ENCODE assay signal across 27 cellular contexts in the genomic region with DNA sequence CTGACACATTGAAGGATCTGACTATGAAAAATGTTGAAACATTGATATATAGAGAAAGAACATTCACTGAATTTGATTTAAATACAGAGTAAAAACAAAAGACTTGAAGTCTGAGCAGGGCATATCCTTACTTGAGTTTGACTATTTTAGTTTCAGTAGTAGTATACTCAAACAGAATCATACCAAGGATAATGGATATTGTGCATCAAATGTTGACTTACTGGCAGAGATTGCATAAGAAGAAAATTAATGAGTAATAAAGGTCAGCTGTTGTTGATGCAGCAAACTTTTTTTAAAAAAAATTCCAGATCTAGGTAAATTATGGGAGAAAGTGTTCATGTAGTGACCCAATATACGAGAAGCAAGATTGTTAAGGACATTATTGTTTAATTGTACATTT.
"Had no signal": no experiment of that assay in that cellular context is flagged by ENCODE, and none has a peak within 500 bp of the region (broad histone marks: within the 10 kb centered on the region; RNA-seq: fewer than 3 reads in every experiment).

No MANE protein-coding gene starts in this region.

- H3K27me3 Mint-ChIP-seq: memory B cell; natural killer cell treated with Interleukin-12 subunit alpha and Interleukin-12 subunit beta and Interleukin-15 and Interleukin-18, amount 100 ng/mL, for 72 hours; stimulated activated memory B cell treated with anti-CD40 and anti-IgM and Interleukin-4, amounts not matched to agents 10 μg/mL and 1 μg/mL and 100 μg/mL, for 72 hours had no signal

- H3K4me1 ChIP-seq: foreskin keratinocyte, gastroesophageal sphincter, heart left ventricle, pancreas, right atrium auricular region, sigmoid colon, spleen, testis, upper lobe of left lung had no signal

- H3K4me3 Mint-ChIP-seq: memory B cell; natural killer cell treated with Interleukin-12 subunit alpha and Interleukin-12 subunit beta and Interleukin-15 and Interleukin-18, amount 100 ng/mL, for 72 hours; neural crest cell; stimulated activated memory B cell treated with anti-CD40 and anti-IgM and Interleukin-4, amounts not matched to agents 10 μg/mL and 1 μg/mL and 100 μg/mL, for 72 hours had no signal

- H2AFZ ChIP-seq: hepatocyte had no signal

- H3K27me3 ChIP-seq: foreskin keratinocyte, gastroesophageal sphincter, hepatocyte, neutrophil, right atrium auricular region, sigmoid colon, spleen, testis, tibial artery, upper lobe of left lung had no signal

- H3K4me2 ChIP-seq: hepatocyte had no signal

- H3K79me2 ChIP-seq: hepatocyte had no signal

- H3K27ac ChIP-seq: coronary artery, foreskin keratinocyte, gastroesophageal sphincter, heart left ventricle, hepatocyte, neutrophil, pancreas, right atrium auricular region, sigmoid colon, skin epidermis, spleen, testis, tibial artery, upper lobe of left lung had no signal

- H3K9me3 Mint-ChIP-seq: memory B cell; natural killer cell treated with Interleukin-12 subunit alpha and Interleukin-12 subunit beta and Interleukin-15 and Interleukin-18, amount 100 ng/mL, for 72 hours; stimulated activated memory B cell treated with anti-CD40 and anti-IgM and Interleukin-4, amounts not matched to agents 10 μg/mL and 1 μg/mL and 100 μg/mL, for 72 hours had no signal

- ATAC-seq: foreskin keratinocyte; gastroesophageal sphincter; heart left ventricle; left colon; left ventricle myocardium superior; natural killer cell treated with Interleukin-12 subunit alpha and Interleukin-12 subunit beta and Interleukin-15 and Interleukin-18, amount 100 ng/mL, for 72 hours; pancreas; stimulated activated memory B cell treated with anti-CD40 and anti-IgM and Interleukin-4, amounts not matched to agents 10 μg/mL and 1 μg/mL and 100 μg/mL, for 72 hours; stimulated activated naive CD8-positive, alpha-beta T cell treated with anti-CD3 and anti-CD28 coated beads, Interleukin-15, Interleukin-2, amounts not matched to agents 100 U/mL and 50 U/mL, for 24 hours had no signal

- H3K36me3 Mint-ChIP-seq: memory B cell; natural killer cell treated with Interleukin-12 subunit alpha and Interleukin-12 subunit beta and Interleukin-15 and Interleukin-18, amount 100 ng/mL, for 72 hours; stimulated activated memory B cell treated with anti-CD40 and anti-IgM and Interleukin-4, amounts not matched to agents 10 μg/mL and 1 μg/mL and 100 μg/mL, for 72 hours had no signal

- H3K4me1 Mint-ChIP-seq: memory B cell; neural crest cell; stimulated activated memory B cell treated with anti-CD40 and anti-IgM and Interleukin-4, amounts not matched to agents 10 μg/mL and 1 μg/mL and 100 μg/mL, for 72 hours had no signal

- H3K36me3 ChIP-seq: gastroesophageal sphincter, heart left ventricle, neutrophil, pancreas, right atrium auricular region, sigmoid colon, spleen, tibial artery, upper lobe of left lung had no signal

- DNase-seq: dermis blood vessel endothelial cell; effector memory CD4-positive, alpha-beta T cell; foreskin keratinocyte; heart left ventricle; kidney glomerular epithelial cell; left colon; left ventricle myocardium superior; pancreas; sigmoid colon; spleen; stimulated activated CD4-positive, alpha-beta T cell treated with anti-CD3 and anti-CD28 coated beads, Interleukin-4, amount 100 ng/mL, for 4 hours; stimulated activated naive CD8-positive, alpha-beta T cell treated with anti-CD3 and anti-CD28 coated beads, Interleukin-15, Interleukin-2, amounts not matched to agents 100 U/mL and 50 U/mL, for 24 hours; substantia nigra; testis; tibial artery; upper lobe of left lung had no signal

- H3K9me3 ChIP-seq: gastroesophageal sphincter, heart left ventricle, neutrophil, pancreas, right atrium auricular region, sigmoid colon, spleen, testis, tibial artery, upper lobe of left lung had no signal

- H3K4me3 ChIP-seq: coronary artery, gastroesophageal sphincter, heart left ventricle, hepatocyte, lung, pancreas, right atrium auricular region, sigmoid colon, skin epidermis, spleen, testis, tibial artery, upper lobe of left lung had no signal

- H3K27ac Mint-ChIP-seq: memory B cell; natural killer cell treated with Interleukin-12 subunit alpha and Interleukin-12 subunit beta and Interleukin-15 and Interleukin-18, amount 100 ng/mL, for 72 hours; stimulated activated memory B cell treated with anti-CD40 and anti-IgM and Interleukin-4, amounts not matched to agents 10 μg/mL and 1 μg/mL and 100 μg/mL, for 72 hours had no signal
